Comparison of ENCODE assay signal across 1 cellular context in genomic region chr14:105012171-105012985, GRCh38.
TF ChIP-seq lines count a peak whose summit lies in the region.

No MANE protein-coding gene starts in this region.

TF ChIP-seq in IMR-90, 13 proteins besides CTCF, POLR2A, EP300 and RAD21:
- TF ChIP-seq NFE2L2 (IDR thresholded peaks at IDR 0.05; ENCODE audit: low read depth, low read length): no peak
- TF ChIP-seq USF2 (IDR thresholded peaks at IDR 0.05; ENCODE audit: low read depth, low read length): no peak
- no peak for TF ChIP-seq MXI1 (IDR thresholded peaks at IDR 0.05; ENCODE audit: borderline replicate concordance, low read depth, low read length)
- TF ChIP-seq, protein P1, sequence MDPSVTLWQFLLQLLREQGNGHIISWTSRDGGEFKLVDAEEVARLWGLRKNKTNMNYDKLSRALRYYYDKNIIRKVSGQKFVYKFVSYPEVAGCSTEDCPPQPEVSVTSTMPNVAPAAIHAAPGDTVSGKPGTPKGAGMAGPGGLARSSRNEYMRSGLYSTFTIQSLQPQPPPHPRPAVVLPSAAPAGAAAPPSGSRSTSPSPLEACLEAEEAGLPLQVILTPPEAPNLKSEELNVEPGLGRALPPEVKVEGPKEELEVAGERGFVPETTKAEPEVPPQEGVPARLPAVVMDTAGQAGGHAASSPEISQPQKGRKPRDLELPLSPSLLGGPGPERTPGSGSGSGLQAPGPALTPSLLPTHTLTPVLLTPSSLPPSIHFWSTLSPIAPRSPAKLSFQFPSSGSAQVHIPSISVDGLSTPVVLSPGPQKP (IDR thresholded peaks at IDR 0.05; ENCODE audit: borderline replicate concordance, low read depth, low read length): no peak
- TF ChIP-seq MAZ (IDR thresholded peaks at IDR 0.05; ENCODE audit: borderline replicate concordance, low read depth, low read length): no peak
- no peak for TF ChIP-seq RFX5 (IDR thresholded peaks at IDR 0.05; ENCODE audit: low read depth, low read length)
- no peak for TF ChIP-seq BHLHE40 (IDR thresholded peaks at IDR 0.05; ENCODE audit: low read depth, low read length)
- no peak for TF ChIP-seq SMC3 (IDR thresholded peaks at IDR 0.05; ENCODE audit: low read depth, low read length)
- TF ChIP-seq MAFK (IDR thresholded peaks at IDR 0.05; ENCODE audit: low read depth, low read length): no peak
